ENCODE assay signal across 8 cellular contexts in the genomic region with DNA sequence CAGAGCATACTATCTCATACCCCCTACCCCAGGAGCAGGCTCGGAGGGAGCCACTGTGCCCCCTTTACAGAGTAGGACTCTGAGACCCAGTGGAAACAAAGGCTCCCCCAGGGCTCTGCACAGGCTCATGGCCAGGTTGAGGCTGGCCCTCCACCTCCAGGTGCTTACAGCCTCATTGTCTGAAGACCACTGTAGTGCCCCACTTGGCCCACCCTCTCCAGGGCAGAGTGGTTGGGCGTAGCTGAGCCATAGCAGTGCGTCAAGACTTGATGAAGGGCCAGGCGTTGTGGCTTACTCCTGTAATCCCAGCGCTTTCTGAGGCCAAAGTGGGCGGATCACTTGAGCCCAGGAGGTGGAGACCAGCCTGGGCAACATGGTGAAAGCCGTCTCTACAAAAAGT. TPM values are rescaled to one million over a fixed set of nuclear protein-coding genes. Genes with fewer than 3 reads are reported as not detected.
A peak's percentile ranks its signal among the peaks of the same experiment; 100 is the strongest.
DNase-seq lines count a peak whose midpoint lies in the region; ATAC-seq and TF ChIP-seq lines count a peak whose summit lies in the region.
"Had no signal": no experiment of that assay in that cellular context is flagged by ENCODE, and none has a peak within 500 bp of the region (broad histone marks: within the 10 kb centered on the region; RNA-seq: fewer than 3 reads in every experiment).

No MANE protein-coding gene starts in this region.

- peaks cover 8% of the 10 kb centered on the region; the same call in 1 of the 2 replicates for H3K36me3 ChIP-seq in GM23338 (ENCODE audit: insufficient read depth)

- intact Hi-C loops in activated CD4-positive, alpha-beta memory T cell treated with anti-CD3 and anti-CD28 coated beads for 36 hours (cut with micrococcal nuclease): no loop called here

- no peaks in the 10 kb centered on the region for H3K27me3 ChIP-seq in GM23338 (ENCODE audit: insufficient read depth)

- H3F3A ChIP-seq in GM23338 (replicated peaks; ENCODE audit: low read depth): 0 out of 2 replicates have a peak, but pooled peaks cover 13% of the 10 kb centered on the region

- H3K79me2 ChIP-seq in GM23338 (replicated peaks; ENCODE audit: insufficient read depth): no peaks in the 10 kb centered on the region

- H4K20me1 ChIP-seq in GM23338 (replicated peaks; ENCODE audit: insufficient read depth): no peaks in the 10 kb centered on the region

- CTCF ChIA-PET in activated CD4-positive, alpha-beta memory T cell treated with anti-CD3 and anti-CD28 coated beads for 36 hours (lab: Charles Lee): interaction anchor here (1.1 to 4.7 kb wide), 4 partner anchors 20 to 66 kb away, joined by 3 to 22 read pairs (median 3); no protein-coding TSS in a partner anchor

- DNase-seq in GM23338 (ENCODE audit: low spot score) (no peak), foreskin fibroblast (no peak), progenitor cell of endocrine pancreas (ENCODE audit: low spot score, unreplicated experiment) (no peak), HuH-7.5 (ENCODE audit: low spot score) (no peak), UCSD-AML1 (lab: John Stamatoyannopoulos, UW; ENCODE audit: unreplicated experiment) (no peak)
- no peak for DNase-seq in activated CD4-positive, alpha-beta memory T cell treated with anti-CD3 and anti-CD28 coated beads for 36 hours
- DNase-seq: NCI-H1048 had no signal

- peaks cover 19% of the 10 kb centered on the region for H3K27me3 Mint-ChIP-seq in GM23338 (ENCODE audit: insufficient read depth, low read depth, poor library complexity)
- no peaks in the 10 kb centered on the region for H3K27me3 Mint-ChIP-seq in activated CD4-positive, alpha-beta memory T cell treated with anti-CD3 and anti-CD28 coated beads for 36 hours
- no peaks in the 10 kb centered on the region for H3K27me3 Mint-ChIP-seq in progenitor cell of endocrine pancreas

- no peaks in the 10 kb centered on the region for H3K9me2 ChIP-seq in GM23338 (ENCODE audit: insufficient read depth)

- H3K4me1 Mint-ChIP-seq in GM23338 (peaks cover 17% of the 10 kb centered on the region), progenitor cell of endocrine pancreas (ENCODE audit: low read depth) (peaks cover 12% of the 10 kb centered on the region)
- H3K4me1 Mint-ChIP-seq in activated CD4-positive, alpha-beta memory T cell treated with anti-CD3 and anti-CD28 coated beads for 36 hours (ENCODE audit: low read depth): peaks cover 62% of the 10 kb centered on the region

- peaks cover 33% of the 10 kb centered on the region for H3K36me3 Mint-ChIP-seq in GM23338 (ENCODE audit: low read depth)
- peaks cover 43% of the 10 kb centered on the region for H3K36me3 Mint-ChIP-seq in activated CD4-positive, alpha-beta memory T cell treated with anti-CD3 and anti-CD28 coated beads for 36 hours
- peaks cover 21% of the 10 kb centered on the region for H3K36me3 Mint-ChIP-seq in progenitor cell of endocrine pancreas (ENCODE audit: insufficient read depth)

- H2AFZ ChIP-seq in GM23338: no peak overlapping the region

- H3K9me3 Mint-ChIP-seq in GM23338 (peaks cover 2% of the 10 kb centered on the region; the same call in 2 of the 3 replicates), progenitor cell of endocrine pancreas (ENCODE audit: low read depth) (no peaks in the 10 kb centered on the region)
- peaks cover 2% of the 10 kb centered on the region for H3K9me3 Mint-ChIP-seq in activated CD4-positive, alpha-beta memory T cell treated with anti-CD3 and anti-CD28 coated beads for 36 hours

- no peak overlapping the region for H3K27ac ChIP-seq in GM23338 (ENCODE audit: low read depth)
- peak overlapping the region in 17 of 21 experiments; percentile 15 to 100 (median 94) for H3K27ac ChIP-seq in skin epidermis

- TF ChIP-seq CTCF in GM23338 (conservative IDR thresholded peaks at IDR 0.05; ENCODE audit: low read depth in 2 of 2): no peak
- TF ChIP-seq CTCF in foreskin fibroblast (IDR thresholded peaks at IDR 0.05; ENCODE audit: low read depth, low read length): no peak
- TF ChIP-seq CTCF in progenitor cell of endocrine pancreas (IDR thresholded peaks at IDR 0.05; ENCODE audit: unreplicated experiment): no peak

- H3K4me3 Mint-ChIP-seq in GM23338: 0 out of 3 replicates have a peak overlapping the region, but pooled peaks have one; percentile 83
- H3K4me3 Mint-ChIP-seq in activated CD4-positive, alpha-beta memory T cell treated with anti-CD3 and anti-CD28 coated beads for 36 hours: no peak overlapping the region
- no peak overlapping the region for H3K4me3 Mint-ChIP-seq in progenitor cell of endocrine pancreas (ENCODE audit: low read depth)

- no peak for ATAC-seq in GM23338

- H3K4me2 ChIP-seq in GM23338: no peak overlapping the region

- H3K27ac Mint-ChIP-seq in GM23338 (no peak overlapping the region), progenitor cell of endocrine pancreas (no peak overlapping the region)
- peak overlapping the region; percentile 84 for H3K27ac Mint-ChIP-seq in activated CD4-positive, alpha-beta memory T cell treated with anti-CD3 and anti-CD28 coated beads for 36 hours

- H3K4me3 ChIP-seq in GM23338 (no peak overlapping the region), foreskin fibroblast (ENCODE audit: low read depth in 1 of 2, low read length in 2 of 2) (peak overlapping the region; percentile 71 to 82), skin epidermis (peak overlapping the region in 3 of 7 experiments; percentile 56 to 78 (median 60))

- H3K4me1 ChIP-seq in GM23338 (ENCODE audit: insufficient read depth): peaks cover 10% of the 10 kb centered on the region

- POLR2A ChIA-PET in activated CD4-positive, alpha-beta memory T cell treated with anti-CD3 and anti-CD28 coated beads for 36 hours (lab: Charles Lee): interaction anchor here (5.8 kb wide), 1 partner anchor 21 kb away, joined by 72 read pairs; the partner anchor contains the start of gene GRK2

TF ChIP-seq in GM23338, 12 proteins besides CTCF, POLR2A, EP300 and RAD21 (continues in another document):
- TF ChIP-seq STAT1 (IDR thresholded peaks at IDR 0.05; ENCODE audit: unreplicated experiment): no peak
- TF ChIP-seq, protein P1, sequence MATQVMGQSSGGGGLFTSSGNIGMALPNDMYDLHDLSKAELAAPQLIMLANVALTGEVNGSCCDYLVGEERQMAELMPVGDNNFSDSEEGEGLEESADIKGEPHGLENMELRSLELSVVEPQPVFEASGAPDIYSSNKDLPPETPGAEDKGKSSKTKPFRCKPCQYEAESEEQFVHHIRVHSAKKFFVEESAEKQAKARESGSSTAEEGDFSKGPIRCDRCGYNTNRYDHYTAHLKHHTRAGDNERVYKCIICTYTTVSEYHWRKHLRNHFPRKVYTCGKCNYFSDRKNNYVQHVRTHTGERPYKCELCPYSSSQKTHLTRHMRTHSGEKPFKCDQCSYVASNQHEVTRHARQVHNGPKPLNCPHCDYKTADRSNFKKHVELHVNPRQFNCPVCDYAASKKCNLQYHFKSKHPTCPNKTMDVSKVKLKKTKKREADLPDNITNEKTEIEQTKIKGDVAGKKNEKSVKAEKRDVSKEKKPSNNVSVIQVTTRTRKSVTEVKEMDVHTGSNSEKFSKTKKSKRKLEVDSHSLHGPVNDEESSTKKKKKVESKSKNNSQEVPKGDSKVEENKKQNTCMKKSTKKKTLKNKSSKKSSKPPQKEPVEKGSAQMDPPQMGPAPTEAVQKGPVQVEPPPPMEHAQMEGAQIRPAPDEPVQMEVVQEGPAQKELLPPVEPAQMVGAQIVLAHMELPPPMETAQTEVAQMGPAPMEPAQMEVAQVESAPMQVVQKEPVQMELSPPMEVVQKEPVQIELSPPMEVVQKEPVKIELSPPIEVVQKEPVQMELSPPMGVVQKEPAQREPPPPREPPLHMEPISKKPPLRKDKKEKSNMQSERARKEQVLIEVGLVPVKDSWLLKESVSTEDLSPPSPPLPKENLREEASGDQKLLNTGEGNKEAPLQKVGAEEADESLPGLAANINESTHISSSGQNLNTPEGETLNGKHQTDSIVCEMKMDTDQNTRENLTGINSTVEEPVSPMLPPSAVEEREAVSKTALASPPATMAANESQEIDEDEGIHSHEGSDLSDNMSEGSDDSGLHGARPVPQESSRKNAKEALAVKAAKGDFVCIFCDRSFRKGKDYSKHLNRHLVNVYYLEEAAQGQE (IDR thresholded peaks at IDR 0.05; ENCODE audit: unreplicated experiment): no peak

RNA-seq across cellular contexts. Expression of gene ANKRD13D, which starts 1.7 kb away (rescaled TPM):
- 15.7 and 30.8 TPM in 2 replicates for total RNA-seq in GM23338 (2014; rRNA removed; shearing (Covaris generic))
- polyA plus RNA-seq in GM23338 (2016; fragmentation: Nextera tagmentation; extraction: Ambion mirVana): 19.5 and 20.3 TPM in 2 replicates
- 10 to 100 TPM; 85.9 to 89.4 TPM for total RNA-seq in activated CD4-positive, alpha-beta memory T cell treated with anti-CD3 and anti-CD28 coated beads for 36 hours
- 74.9 and 76.0 TPM in 2 replicates for total RNA-seq in progenitor cell of endocrine pancreas

RNA-seq across cellular contexts. Expression of gene SSH3, which starts 12.5 kb away (rescaled TPM):
- total RNA-seq in GM23338 (2014; rRNA removed; shearing (Covaris generic)): 40.0 and 45.8 TPM in 2 replicates
- 17.8 and 25.1 TPM in 2 replicates for polyA plus RNA-seq in GM23338 (2016; fragmentation: Nextera tagmentation; extraction: Ambion mirVana)
- total RNA-seq in activated CD4-positive, alpha-beta memory T cell treated with anti-CD3 and anti-CD28 coated beads for 36 hours: 10 to 100 TPM; 14.9 to 19.4 TPM
- total RNA-seq in progenitor cell of endocrine pancreas: 48.9 and 56.9 TPM in 2 replicates

RNA-seq across cellular contexts. Expression of gene GRK2, which starts 24.5 kb away (rescaled TPM):
- total RNA-seq in GM23338 (2014; rRNA removed; shearing (Covaris generic)): 62.2 and 72.5 TPM in 2 replicates
- 19.5 and 21.7 TPM in 2 replicates for polyA plus RNA-seq in GM23338 (2016; fragmentation: Nextera tagmentation; extraction: Ambion mirVana)
- total RNA-seq in activated CD4-positive, alpha-beta memory T cell treated with anti-CD3 and anti-CD28 coated beads for 36 hours: 100 to 1,000 TPM; 273 to 279 TPM
- 52.9 and 53.0 TPM in 2 replicates for total RNA-seq in progenitor cell of endocrine pancreas
